In genomic region chr7:118114175-118114574, GRCh38 we compare ENCODE assay signal across 8 cellular contexts.
"Had no signal": no experiment of that assay in that cellular context is flagged by ENCODE, and none has a peak within 500 bp of the region (broad histone marks: within the 10 kb centered on the region; RNA-seq: fewer than 3 reads in every experiment).

No MANE protein-coding gene starts in this region.

- FAIRE-seq: G401.6, GM12878, GM12891, GM12892, GM18507, GM19239 had no signal

- ATAC-seq: GM12878 had no signal

- DNase-seq: GDM1, GF-D8 had no signal

- H3K4me3 ChIP-seq: GM12878 had no signal
